In the genomic region with DNA sequence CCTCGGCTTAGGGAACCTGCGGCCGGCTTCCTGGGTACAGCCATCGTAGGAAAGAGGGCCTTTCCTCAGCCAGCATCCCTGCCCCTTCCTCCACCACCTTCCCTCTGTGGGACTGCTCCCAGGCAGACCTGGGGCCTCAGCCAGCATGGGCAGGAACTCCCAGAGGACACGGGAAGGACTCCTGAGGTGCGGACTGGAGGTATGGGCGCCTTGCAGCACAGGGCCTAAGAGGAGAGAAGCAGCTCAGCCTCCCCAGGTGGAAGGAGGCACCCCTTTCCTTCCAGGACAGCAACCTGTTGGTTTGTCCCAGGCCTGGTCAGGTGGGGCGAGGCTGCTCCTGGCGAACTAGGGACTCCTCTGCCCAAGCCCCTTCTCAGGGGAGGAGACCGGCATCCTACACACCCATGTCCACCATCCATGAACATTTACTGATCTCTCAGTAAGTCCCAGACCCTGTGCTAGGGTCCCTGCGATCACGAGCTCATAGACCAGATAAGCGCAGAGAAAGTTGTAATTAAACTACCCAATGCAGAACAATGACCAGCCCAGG, we compare ENCODE assay signal across 9 cellular contexts.
DNase-seq lines count a peak whose midpoint lies in the region; ATAC-seq and TF ChIP-seq lines count a peak whose summit lies in the region.
"Had no signal": no experiment of that assay in that cellular context is flagged by ENCODE, and none has a peak within 500 bp of the region (broad histone marks: within the 10 kb centered on the region; RNA-seq: fewer than 3 reads in every experiment).

No MANE protein-coding gene starts in this region.

- no peaks in the 10 kb centered on the region for H3K36me3 Mint-ChIP-seq in CD8-positive, alpha-beta memory T cell
- H3K36me3 Mint-ChIP-seq: CD4-positive, CD25-positive, alpha-beta regulatory T cell had no signal

- peaks cover 11% of the 10 kb centered on the region for H3K4me1 ChIP-seq in CD8-positive, alpha-beta memory T cell (ENCODE audit: insufficient read depth, low read length)
- peaks cover 0 to 31% (median 7%) of the 10 kb centered on the region in 4 donors for H3K4me1 ChIP-seq in Peyer's patch
- peaks cover 12% of the 10 kb centered on the region for H3K4me1 ChIP-seq in right cardiac atrium (ENCODE audit: control insufficient read depth, insufficient read depth, low read length)

- POLR2A ChIA-PET in CD8-positive, alpha-beta memory T cell (lab: Charles Lee): interaction anchor here (1.8 kb wide), 1 partner anchor 99 kb away, joined by 5 read pairs; the partner anchor contains the start of gene ID2

- no peak for DNase-seq in CD8-positive, alpha-beta memory T cell
- DNase-seq in Peyer's patch: no peak
- DNase-seq in right cardiac atrium: peak in 1 of 3 donors; percentile 65
- peak; percentile 81 for DNase-seq in posterior vena cava (ENCODE audit: low spot score)
- DNase-seq in NCI-H2227 (lab: John Stamatoyannopoulos, UW; ENCODE audit: unreplicated experiment): no peak
- no peak for DNase-seq in NCI-H774 (lab: John Stamatoyannopoulos, UW)

- peaks cover 0 to 2% of the 10 kb centered on the region in 2 donors for H3K27me3 Mint-ChIP-seq in CD8-positive, alpha-beta memory T cell
- H3K27me3 Mint-ChIP-seq: CD4-positive, CD25-positive, alpha-beta regulatory T cell had no signal

- ATAC-seq in right cardiac atrium (peak in 1 of 2 donors; percentile 7), GM18502 (IDR thresholded peaks at IDR 0.05; ENCODE audit: poor library complexity, unreplicated experiment) (no peak), HG03442 (IDR thresholded peaks at IDR 0.05; ENCODE audit: unreplicated experiment) (no peak)

- no peaks in the 10 kb centered on the region for H3K36me3 ChIP-seq in CD8-positive, alpha-beta memory T cell (ENCODE audit: insufficient read depth, low read length)
- no peaks in the 10 kb centered on the region for H3K36me3 ChIP-seq in Peyer's patch

- H3K4me1 Mint-ChIP-seq in CD8-positive, alpha-beta memory T cell: peaks cover 21 to 32% (median 28%) of the 10 kb centered on the region in 3 donors

- TF ChIP-seq POLR2A in Peyer's patch (IDR thresholded peaks at IDR 0.05): no peak

- H3K4me3 ChIP-seq in CD8-positive, alpha-beta memory T cell (ENCODE audit: low read length): no peak overlapping the region
- H3K4me3 ChIP-seq in Peyer's patch: peak overlapping the region in 3 of 4 donors; percentile 27 to 46 (median 34)
- H3K4me3 ChIP-seq in right cardiac atrium (ENCODE audit: low read length): no peak overlapping the region

- no peak for TF ChIP-seq CTCF in Peyer's patch (IDR thresholded peaks at IDR 0.05)

- CTCF ChIA-PET in CD8-positive, alpha-beta memory T cell (lab: Charles Lee): interaction anchor here (1.2 kb wide), 1 partner anchor 9 kb away, joined by 3 read pairs; no protein-coding TSS in a partner anchor

- H3K4me3 Mint-ChIP-seq in CD8-positive, alpha-beta memory T cell: peak overlapping the region in 3 of 7 donors; percentile 11 to 33 (median 31)

- H3K9me3 ChIP-seq in CD8-positive, alpha-beta memory T cell (ENCODE audit: low read length): no peaks in the 10 kb centered on the region
- H3K9me3 ChIP-seq in Peyer's patch (no peaks in the 10 kb centered on the region), right cardiac atrium (ENCODE audit: control insufficient read depth, low read length) (no peaks in the 10 kb centered on the region)

- WGBS in right cardiac atrium: 85% methylated on average over 13 of the region's 13 CpGs

- intact Hi-C loops in right cardiac atrium (cut with DNase I): loop anchor here in 1 of 4 donors (5.0 kb wide), 1 partner anchor 94 kb away; no protein-coding TSS in a partner anchor
- intact Hi-C loops in posterior vena cava (cut with DNase I): loop anchor here in 1 of 2 donors (1.0 kb wide), 1 partner anchor 17 kb away; no protein-coding TSS in a partner anchor

- peak overlapping the region in 2 of 8 donors; percentile 53 to 82 for H3K27ac Mint-ChIP-seq in CD8-positive, alpha-beta memory T cell
- H3K27ac Mint-ChIP-seq: CD4-positive, CD25-positive, alpha-beta regulatory T cell had no signal

- H3K9me3 Mint-ChIP-seq in CD8-positive, alpha-beta memory T cell: no peaks in the 10 kb centered on the region
- H3K9me3 Mint-ChIP-seq: CD4-positive, CD25-positive, alpha-beta regulatory T cell had no signal

- peak overlapping the region; percentile 0 for H3K27ac ChIP-seq in CD8-positive, alpha-beta memory T cell (ENCODE audit: low read depth, low read length)
- H3K27ac ChIP-seq in Peyer's patch: peak overlapping the region; percentile 59 to 77 (median 70)
- H3K27ac ChIP-seq in right cardiac atrium (ENCODE audit: low read length): peak overlapping the region; percentile 22

- no peaks in the 10 kb centered on the region for H3K27me3 ChIP-seq in CD8-positive, alpha-beta memory T cell (ENCODE audit: insufficient read depth, low read length, poor library complexity, severe bottlenecking)
- H3K27me3 ChIP-seq in Peyer's patch (no peaks in the 10 kb centered on the region), right cardiac atrium (ENCODE audit: control insufficient read depth, insufficient read depth) (no peaks in the 10 kb centered on the region)

Comparison
In these comparisons a context has a peak if more than half of its experiments do, and no peak if none do; other contexts are left out.
1. H3K27ac ChIP-seq: peak in every context shown above with its lines; median percentile 70 in Peyer's patch; 22 in right cardiac atrium; 0 in CD8-positive, alpha-beta memory T cell.
2. H3K4me3 ChIP-seq: peak in Peyer's patch (3 of 4); none in CD8-positive, alpha-beta memory T cell (single experiment) and right cardiac atrium (single experiment).